In genomic region chr1:175984057-175984812, GRCh38 we compare ENCODE assay signal across 28 cellular contexts.
"Had no signal": no experiment of that assay in that cellular context is flagged by ENCODE, and none has a peak within 500 bp of the region (broad histone marks: within the 10 kb centered on the region; RNA-seq: fewer than 3 reads in every experiment).

No MANE protein-coding gene starts in this region.

- H3K27me3 ChIP-seq: cardiac muscle cell, SJCRH30 had no signal

- FAIRE-seq: TTC549 had no signal

- H3K27me3 Mint-ChIP-seq: activated CD4-positive, alpha-beta T cell treated with anti-CD3 and anti-CD28 coated beads, Interleukin-2, amount 10 ng/mL, durations not matched to agents 24 days and 14 days; activated CD8-positive, alpha-beta T cell treated with anti-CD3 and anti-CD28 coated beads for 36 hours; activated naive CD8-positive, alpha-beta T cell treated with anti-CD3 and anti-CD28 coated beads for 36 hours; activated T-helper 17 cell treated with anti-CD3 and anti-CD28 coated beads, Interleukin-2, amount 50 U/mL, for 72 hours had no signal

- H3K4me1 ChIP-seq: SJCRH30 had no signal

- H3K4me3 Mint-ChIP-seq: activated CD4-positive, alpha-beta T cell treated with anti-CD3 and anti-CD28 coated beads, Interleukin-2, amount 10 ng/mL, durations not matched to agents 24 days and 14 days; activated CD8-positive, alpha-beta T cell treated with anti-CD3 and anti-CD28 coated beads for 36 hours; activated naive CD8-positive, alpha-beta T cell treated with anti-CD3 and anti-CD28 coated beads for 36 hours; activated T-cell treated with anti-CD3 and anti-CD28 coated beads, Interleukin-2, amount 50 U/mL, for 72 hours; activated T-helper 17 cell treated with anti-CD3 and anti-CD28 coated beads, Interleukin-2, amount 50 U/mL, for 72 hours; T-helper 1 cell treated with Interleukin-12 subunit alpha and Interleukin-12 subunit beta and Interleukin-4 antibody, amounts not matched to agents 30 μg/mL and 1 μg/mL, for 36 hours; T-helper 2 cell treated with Interferon-gamma antibody and Interleukin-4, amounts not matched to agents 5 μg/mL and 100 μg/mL, for 36 hours had no signal

- DNase-seq: activated CD4-positive, alpha-beta T cell treated with anti-CD3 and anti-CD28 coated beads, Interleukin-2, amount 10 ng/mL, durations not matched to agents 24 days and 14 days; activated CD4-positive, alpha-beta T cell treated with anti-CD3 and anti-CD28 coated beads, Interleukin-2, amount 50 U/mL, for 4 hours; activated CD8-positive, alpha-beta T cell treated with anti-CD3 and anti-CD28 coated beads for 36 hours; activated effector memory CD4-positive, alpha-beta T cell treated with anti-CD3 and anti-CD28 coated beads, Interleukin-2, amount 50 U/mL, for 16 hours; activated naive CD4-positive, alpha-beta T cell; activated naive CD4-positive, alpha-beta T cell treated with anti-CD3 and anti-CD28 coated beads, Interleukin-2, amount 50 U/mL, for 16 hours; activated naive CD8-positive, alpha-beta T cell treated with anti-CD3 and anti-CD28 coated beads for 36 hours; activated T-cell treated with anti-CD3 and anti-CD28 coated beads, Interleukin-2, amount 50 U/mL, for 1 hour; activated T-cell treated with anti-CD3 and anti-CD28 coated beads, Interleukin-2, amount 50 U/mL, for 72 hours; amniotic stem cell; Karpas-422; KBM-7; NCI-H1105; NCI-H1436; NCI-H1694; NCI-H1930; NCI-H2081 treated with DMSO at 0.1 percent for 48 hours; NCI-H226; NCI-H524 treated with DMSO at 0.1 percent for 48 hours; SHP77; SJCRH30 had no signal

- ATAC-seq: activated CD8-positive, alpha-beta T cell treated with anti-CD3 and anti-CD28 coated beads for 36 hours; activated T-cell treated with anti-CD3 and anti-CD28 coated beads, Interleukin-2, amount 50 U/mL, for 72 hours; activated T-helper 17 cell treated with anti-CD3 and anti-CD28 coated beads, Interleukin-2, amount 50 U/mL, for 72 hours; Panc1 had no signal

- H3K9me3 ChIP-seq: SJCRH30 had no signal

- H3K27ac Mint-ChIP-seq: activated CD4-positive, alpha-beta T cell treated with anti-CD3 and anti-CD28 coated beads, Interleukin-2, amount 10 ng/mL, durations not matched to agents 24 days and 14 days; activated CD8-positive, alpha-beta T cell treated with anti-CD3 and anti-CD28 coated beads for 36 hours; activated naive CD8-positive, alpha-beta T cell treated with anti-CD3 and anti-CD28 coated beads for 36 hours; activated T-cell treated with anti-CD3 and anti-CD28 coated beads, Interleukin-2, amount 50 U/mL, for 72 hours; activated T-helper 17 cell treated with anti-CD3 and anti-CD28 coated beads, Interleukin-2, amount 50 U/mL, for 72 hours; T-helper 1 cell treated with Interleukin-12 subunit alpha and Interleukin-12 subunit beta and Interleukin-4 antibody, amounts not matched to agents 30 μg/mL and 1 μg/mL, for 36 hours; T-helper 2 cell treated with Interferon-gamma antibody and Interleukin-4, amounts not matched to agents 5 μg/mL and 100 μg/mL, for 36 hours had no signal

- H3K27ac ChIP-seq: cardiac muscle cell, SJCRH30 had no signal

- H3K4me1 Mint-ChIP-seq: activated CD4-positive, alpha-beta T cell treated with anti-CD3 and anti-CD28 coated beads, Interleukin-2, amount 10 ng/mL, durations not matched to agents 24 days and 14 days had no signal

- H3K4me3 ChIP-seq: cardiac muscle cell, SJCRH30, SK-N-MC had no signal
